20 cellular contexts compared by ENCODE assay signal in genomic region chr9:81380960-81381359, GRCh38.
"Had no signal": no experiment of that assay in that cellular context is flagged by ENCODE, and none has a peak within 500 bp of the region (broad histone marks: within the 10 kb centered on the region; RNA-seq: fewer than 3 reads in every experiment).

No MANE protein-coding gene starts in this region.

- H3K36me3 ChIP-seq: brain microvascular endothelial cell, colonic mucosa, lower lobe of right lung, thoracic aorta had no signal

- H2AFZ ChIP-seq: hepatocyte had no signal

- ATAC-seq: activated CD8-positive, alpha-beta T cell treated with anti-CD3 and anti-CD28 coated beads, Interleukin-2, amount 10 ng/mL, durations not matched to agents 7 days and 5 days; lower lobe of right lung; stimulated activated naive B cell treated with anti-CD40 and anti-IgM and Interleukin-4, amounts not matched to agents 10 μg/mL and 1 μg/mL and 100 μg/mL, for 72 hours had no signal

- H3K27me3 Mint-ChIP-seq: activated CD4-positive, alpha-beta T cell treated with anti-CD3 and anti-CD28 coated beads, Interleukin-2, amount 10 ng/mL, durations not matched to agents 24 days and 14 days; activated T-cell treated with anti-CD3 and anti-CD28 coated beads, Interleukin-2, amount 50 U/mL, for 24 hours; central memory CD8-positive, alpha-beta T cell; stimulated activated naive B cell treated with anti-CD40 and anti-IgM and Interleukin-4, amounts not matched to agents 10 μg/mL and 1 μg/mL and 100 μg/mL, for 72 hours had no signal

- H3K4me3 Mint-ChIP-seq: activated CD4-positive, alpha-beta T cell treated with anti-CD3 and anti-CD28 coated beads, Interleukin-2, amount 10 ng/mL, durations not matched to agents 24 days and 14 days; activated CD8-positive, alpha-beta T cell treated with anti-CD3 and anti-CD28 coated beads, Interleukin-2, amount 10 ng/mL, durations not matched to agents 7 days and 5 days; activated T-cell treated with anti-CD3 and anti-CD28 coated beads, Interleukin-2, amount 50 U/mL, for 24 hours; central memory CD8-positive, alpha-beta T cell; endodermal cell; nephron progenitor cell; stimulated activated naive B cell treated with anti-CD40 and anti-IgM and Interleukin-4, amounts not matched to agents 10 μg/mL and 1 μg/mL and 100 μg/mL, for 72 hours had no signal

- H3K36me3 Mint-ChIP-seq: stimulated activated naive B cell treated with anti-CD40 and anti-IgM and Interleukin-4, amounts not matched to agents 10 μg/mL and 1 μg/mL and 100 μg/mL, for 72 hours had no signal

- DNase-seq: activated CD4-positive, alpha-beta T cell treated with anti-CD3 and anti-CD28 coated beads, Interleukin-2, amount 10 ng/mL, durations not matched to agents 24 days and 14 days; activated CD8-positive, alpha-beta T cell treated with anti-CD3 and anti-CD28 coated beads, Interleukin-2, amount 10 ng/mL, durations not matched to agents 7 days and 5 days; activated naive CD4-positive, alpha-beta T cell treated with anti-CD3 and anti-CD28 coated beads, Interleukin-2, amount 50 U/mL, for 16 hours; activated T-cell treated with anti-CD3 and anti-CD28 coated beads, Interleukin-2, amount 50 U/mL, for 24 hours; aorta; brain microvascular endothelial cell; colonic mucosa; endodermal cell; foreskin fibroblast; lower lobe of right lung; nephron progenitor cell; nucleus accumbens; posterior cingulate gyrus; retina; stimulated activated naive B cell treated with anti-CD40 and anti-IgM and Interleukin-4, amounts not matched to agents 10 μg/mL and 1 μg/mL and 100 μg/mL, for 72 hours; T-helper 9 cell had no signal

- H3K4me1 ChIP-seq: colonic mucosa, lower lobe of right lung had no signal

- H3K4me1 Mint-ChIP-seq: activated CD4-positive, alpha-beta T cell treated with anti-CD3 and anti-CD28 coated beads, Interleukin-2, amount 10 ng/mL, durations not matched to agents 24 days and 14 days; central memory CD8-positive, alpha-beta T cell; stimulated activated naive B cell treated with anti-CD40 and anti-IgM and Interleukin-4, amounts not matched to agents 10 μg/mL and 1 μg/mL and 100 μg/mL, for 72 hours had no signal

- H3K9me3 ChIP-seq: colonic mucosa, lower lobe of right lung, thoracic aorta had no signal

- H3K9me3 Mint-ChIP-seq: activated CD4-positive, alpha-beta T cell treated with anti-CD3 and anti-CD28 coated beads, Interleukin-2, amount 10 ng/mL, durations not matched to agents 24 days and 14 days; activated T-cell treated with anti-CD3 and anti-CD28 coated beads, Interleukin-2, amount 50 U/mL, for 24 hours; endodermal cell; stimulated activated naive B cell treated with anti-CD40 and anti-IgM and Interleukin-4, amounts not matched to agents 10 μg/mL and 1 μg/mL and 100 μg/mL, for 72 hours had no signal

- H3K27ac ChIP-seq: brain microvascular endothelial cell, colonic mucosa, epithelial cell of prostate, hepatocyte, lower lobe of right lung, thoracic aorta had no signal

- H3K27me3 ChIP-seq: brain microvascular endothelial cell, colonic mucosa, hepatocyte had no signal

- H3K27ac Mint-ChIP-seq: activated CD4-positive, alpha-beta T cell treated with anti-CD3 and anti-CD28 coated beads, Interleukin-2, amount 10 ng/mL, durations not matched to agents 24 days and 14 days; activated CD8-positive, alpha-beta T cell treated with anti-CD3 and anti-CD28 coated beads, Interleukin-2, amount 10 ng/mL, durations not matched to agents 7 days and 5 days; activated T-cell treated with anti-CD3 and anti-CD28 coated beads, Interleukin-2, amount 50 U/mL, for 24 hours; endodermal cell; nephron progenitor cell; stimulated activated naive B cell treated with anti-CD40 and anti-IgM and Interleukin-4, amounts not matched to agents 10 μg/mL and 1 μg/mL and 100 μg/mL, for 72 hours had no signal

- H3K4me3 ChIP-seq: colonic mucosa, hepatocyte, lower lobe of right lung, thoracic aorta had no signal

- H3K4me2 ChIP-seq: hepatocyte had no signal
